Comparison of ENCODE assay signal across 1 cellular context in the genomic region with DNA sequence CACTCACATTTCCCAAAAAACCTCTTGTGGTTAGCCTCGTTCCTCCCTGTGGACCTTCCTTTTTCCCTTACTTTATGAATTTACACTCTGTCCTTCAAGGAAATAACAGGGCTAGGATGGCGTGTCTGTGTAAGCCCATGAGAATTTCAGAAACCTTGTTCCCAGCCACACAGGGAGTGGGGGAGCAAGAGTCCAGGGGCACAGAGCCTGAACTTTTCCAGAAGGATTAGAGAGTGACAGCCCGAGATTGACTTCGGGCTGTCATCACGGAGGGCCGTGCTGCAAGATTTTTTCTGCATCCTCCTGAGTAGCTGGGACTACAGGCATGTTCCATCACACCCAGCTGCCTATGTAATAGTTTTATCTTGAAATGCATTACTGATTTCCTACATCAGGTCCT.
TF ChIP-seq lines count a peak whose summit lies in the region.

No MANE protein-coding gene starts in this region.

TF ChIP-seq in HepG2, 621 proteins besides CTCF, POLR2A, EP300 and RAD21:
- no peak for TF ChIP-seq MAF1 (CRISPR knock-in tag; IDR thresholded peaks at IDR 0.05; ENCODE audit: borderline replicate concordance)
- no peak for TF ChIP-seq ZNF30 (CRISPR knock-in tag; IDR thresholded peaks at IDR 0.05)
- TF ChIP-seq ZNF224 (CRISPR knock-in tag; IDR thresholded peaks at IDR 0.05) = no peak
- TF ChIP-seq, protein P1, sequence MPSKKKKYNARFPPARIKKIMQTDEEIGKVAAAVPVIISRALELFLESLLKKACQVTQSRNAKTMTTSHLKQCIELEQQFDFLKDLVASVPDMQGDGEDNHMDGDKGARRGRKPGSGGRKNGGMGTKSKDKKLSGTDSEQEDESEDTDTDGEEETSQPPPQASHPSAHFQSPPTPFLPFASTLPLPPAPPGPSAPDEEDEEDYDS (CRISPR knock-in tag; IDR thresholded peaks at IDR 0.05) = no peak
- no peak for TF ChIP-seq RBM39 (IDR thresholded peaks at IDR 0.05; ENCODE audit: low read depth, low read length, poor library complexity, severe bottlenecking)
- TF ChIP-seq KLF15 (CRISPR knock-in tag; IDR thresholded peaks at IDR 0.05; ENCODE audit: borderline replicate concordance) = no peak
- TF ChIP-seq, protein P2, sequence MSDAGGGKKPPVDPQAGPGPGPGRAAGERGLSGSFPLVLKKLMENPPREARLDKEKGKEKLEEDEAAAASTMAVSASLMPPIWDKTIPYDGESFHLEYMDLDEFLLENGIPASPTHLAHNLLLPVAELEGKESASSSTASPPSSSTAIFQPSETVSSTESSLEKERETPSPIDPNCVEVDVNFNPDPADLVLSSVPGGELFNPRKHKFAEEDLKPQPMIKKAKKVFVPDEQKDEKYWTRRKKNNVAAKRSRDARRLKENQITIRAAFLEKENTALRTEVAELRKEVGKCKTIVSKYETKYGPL (CRISPR knock-in tag; IDR thresholded peaks at IDR 0.05) = no peak
- no peak for TF ChIP-seq DNMT1 (CRISPR knock-in tag; IDR thresholded peaks at IDR 0.05)
- TF ChIP-seq, protein P3, sequence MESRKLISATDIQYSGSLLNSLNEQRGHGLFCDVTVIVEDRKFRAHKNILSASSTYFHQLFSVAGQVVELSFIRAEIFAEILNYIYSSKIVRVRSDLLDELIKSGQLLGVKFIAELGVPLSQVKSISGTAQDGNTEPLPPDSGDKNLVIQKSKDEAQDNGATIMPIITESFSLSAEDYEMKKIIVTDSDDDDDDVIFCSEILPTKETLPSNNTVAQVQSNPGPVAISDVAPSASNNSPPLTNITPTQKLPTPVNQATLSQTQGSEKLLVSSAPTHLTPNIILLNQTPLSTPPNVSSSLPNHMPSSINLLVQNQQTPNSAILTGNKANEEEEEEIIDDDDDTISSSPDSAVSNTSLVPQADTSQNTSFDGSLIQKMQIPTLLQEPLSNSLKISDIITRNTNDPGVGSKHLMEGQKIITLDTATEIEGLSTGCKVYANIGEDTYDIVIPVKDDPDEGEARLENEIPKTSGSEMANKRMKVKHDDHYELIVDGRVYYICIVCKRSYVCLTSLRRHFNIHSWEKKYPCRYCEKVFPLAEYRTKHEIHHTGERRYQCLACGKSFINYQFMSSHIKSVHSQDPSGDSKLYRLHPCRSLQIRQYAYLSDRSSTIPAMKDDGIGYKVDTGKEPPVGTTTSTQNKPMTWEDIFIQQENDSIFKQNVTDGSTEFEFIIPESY (CRISPR knock-in tag; IDR thresholded peaks at IDR 0.05) = no peak
